Comparison of ENCODE assay signal across 6 cellular contexts in genomic region chr19:48899386-48899749, GRCh38. TPM values are rescaled to one million over a fixed set of nuclear protein-coding genes. Genes with fewer than 3 reads are reported as not detected.
A peak's percentile ranks its signal among the peaks of the same experiment; 100 is the strongest.
DNase-seq lines count a peak whose midpoint lies in the region; ATAC-seq and TF ChIP-seq lines count a peak whose summit lies in the region.
"Not testable (repeated sequence)": the region's sequence is repeated elsewhere in the genome, so short reads cannot be mapped to it uniquely, and the experiment has no call there.

No MANE protein-coding gene starts in this region.

- 94% methylated on average over 6 of the region's 11 CpGs for WGBS in mammary epithelial cell (ENCODE audit: low coverage, missing lambda C conversion rate)
- 78% methylated on average over 11 of the region's 11 CpGs for WGBS in hepatocyte (ENCODE audit: low lambda C conversion rate, missing lambda C conversion rate)
- 80% methylated on average over 11 of the region's 11 CpGs for WGBS in urinary bladder

- CTCF ChIA-PET in HCT116 (lab: Charles Lee) = interaction anchor here (0.8 to 1.1 kb wide), 5 partner anchors 13 to 94 kb away, joined by 3 read pairs; partner anchors contain the start of genes GYS1 and RUVBL2
- CTCF ChIA-PET in mammary epithelial cell (lab: Charles Lee; ENCODE audit: low non-redundant PET) = not testable (repeated sequence)

- H3K4me2 ChIP-seq in HCT116 (ENCODE audit: low read length) (peak overlapping the region; percentile 95), mammary epithelial cell (ENCODE audit: insufficient read depth, low read depth, low read length) (peak overlapping the region; percentile 68), hepatocyte (peak overlapping the region; percentile 76)

- H3K4me3 Mint-ChIP-seq in osteocyte (ENCODE audit: unreplicated experiment) = peak overlapping the region; percentile 95

- H3K9ac ChIP-seq in HCT116 (ENCODE audit: low read length); mammary epithelial cell (ENCODE audit: insufficient read depth, low read length): not testable (repeated sequence)

- in situ Hi-C loops in mammary epithelial cell (cut with MboI; ENCODE audit: low sequenced_read_pairs in 2 of 2) = not testable (repeated sequence)

- not testable (repeated sequence) for H3K4me3 ChIP-seq in HCT116 (replicated peaks in 1 of 2; ENCODE audit: low read depth in 1 of 2, low read length in 2 of 2); hepatocyte
- peak overlapping the region; percentile 98 for H3K4me3 ChIP-seq in WI38 (ENCODE audit: low read depth, low read length)
- peak overlapping the region in 2 of 3 experiments; percentile 45 to 90 for H3K4me3 ChIP-seq in mammary epithelial cell (replicated peaks in 1 of 3; ENCODE audit: insufficient read depth in 1 of 3, low read depth in 2 of 3, low read length in 3 of 3)
- peak overlapping the region; percentile 69 for H3K4me3 ChIP-seq in urinary bladder (ENCODE audit: low read depth, low read length)

- dilution Hi-C loops in mammary epithelial cell (cut with HindIII; ENCODE audit: low sequenced_read_pairs) = not testable (repeated sequence)

- TF ChIP-seq POLR2A in HCT116 (IDR thresholded peaks at IDR 0.05; ENCODE audit: borderline replicate concordance, extremely low read depth, insufficient read depth, insufficient read length) = not testable (repeated sequence)

- TF ChIP-seq RAD21 in HCT116 (IDR thresholded peaks at IDR 0.05; ENCODE audit: low read depth) = not testable (repeated sequence)

- intact Hi-C loops in HCT116 (cut with micrococcal nuclease); mammary epithelial cell (cut with micrococcal nuclease): not testable (repeated sequence)

- H3K27me3 ChIP-seq in HCT116 (ENCODE audit: insufficient read depth, low read length); mammary epithelial cell (ENCODE audit: insufficient read depth, low read length); hepatocyte: not testable (repeated sequence)

- not testable (repeated sequence) for H2AFZ ChIP-seq in HCT116 (ENCODE audit: low read depth, low read length, poor library complexity, severe bottlenecking)
- peak overlapping the region; percentile 63 for H2AFZ ChIP-seq in mammary epithelial cell (ENCODE audit: low read depth, low read length)
- H2AFZ ChIP-seq in hepatocyte = peak overlapping the region; percentile 65

- H3K27ac Mint-ChIP-seq in osteocyte (ENCODE audit: unreplicated experiment) = peak overlapping the region; percentile 97

- BruUV-seq in HCT116 (replicated peaks; lab: Mats Ljungman, UMichigan); mammary epithelial cell (replicated peaks; lab: Mats Ljungman, UMichigan): not testable (repeated sequence)

- ATAC-seq in HCT116 = not testable (repeated sequence)

- peaks cover 26% of the 10 kb centered on the region for H3K4me1 Mint-ChIP-seq in osteocyte (ENCODE audit: unreplicated experiment)

- H3K36me3 ChIP-seq in HCT116 (ENCODE audit: control insufficient read depth in 1 of 2, insufficient read depth in 2 of 2, low read length in 2 of 2); mammary epithelial cell (ENCODE audit: insufficient read depth, low read length); hepatocyte (replicated peaks; ENCODE audit: insufficient read depth, low read depth); urinary bladder (ENCODE audit: insufficient read depth): not testable (repeated sequence)

- TF ChIP-seq CTCF in HCT116 (IDR thresholded peaks at IDR 0.05 in 2 of 3, conservative IDR thresholded peaks at IDR 0.05 in 1 of 3; ENCODE audit: borderline replicate concordance in 1 of 3, insufficient read depth in 1 of 3, low read depth in 2 of 3, low read length in 2 of 3); WI38 (IDR thresholded peaks at IDR 0.05; ENCODE audit: low read depth, low read length); mammary epithelial cell (conservative IDR thresholded peaks at IDR 0.05 in 1 of 2, IDR thresholded peaks at IDR 0.05 in 1 of 2; ENCODE audit: extremely low read depth in 1 of 2, insufficient read depth in 1 of 2, low read depth in 1 of 2, low read length in 2 of 2); hepatocyte (IDR thresholded peaks at IDR 0.05; ENCODE audit: poor library complexity); osteocyte (IDR thresholded peaks at IDR 0.05): not testable (repeated sequence)

- not testable (repeated sequence) for H3K27me3 Mint-ChIP-seq in osteocyte (ENCODE audit: unreplicated experiment)

- POLR2A ChIA-PET in HCT116 (lab: Charles Lee) = interaction anchor here (0.6 to 2.3 kb wide), 5 partner anchors 20 to 75 kb away, joined by 3 to 16 read pairs (median 5); partner anchors contain the start of genes DHDH and PPP1R15A

- H3K4me1 ChIP-seq in HCT116 (ENCODE audit: control insufficient read depth in 1 of 2, insufficient read depth in 2 of 2, low read length in 2 of 2) (peaks cover 3 to 26% of the 10 kb centered on the region in 2 experiments; a peak in 3 of 4 replicates), hepatocyte (ENCODE audit: insufficient read depth) (peaks cover 13% of the 10 kb centered on the region)
- not testable (repeated sequence) for H3K4me1 ChIP-seq in mammary epithelial cell (ENCODE audit: insufficient read depth, low read length); urinary bladder (ENCODE audit: insufficient read depth)

- not testable (repeated sequence) for H3K9me3 ChIP-seq in HCT116 (ENCODE audit: control insufficient read depth in 1 of 2, insufficient read depth in 1 of 2, low read depth in 1 of 2, low read length in 2 of 2); mammary epithelial cell (replicated peaks; ENCODE audit: insufficient read depth, low read length); hepatocyte (ENCODE audit: low read depth)

- RAD21 ChIA-PET in HCT116 (lab: Charles Lee; ENCODE audit: low non-redundant PET in 1 of 2, low total read pairs in 2 of 2, uncharacterized antibody in 2 of 2, unreplicated experiment in 2 of 2) = not testable (repeated sequence)

- not testable (repeated sequence) for H3K9me3 Mint-ChIP-seq in osteocyte (ENCODE audit: unreplicated experiment)

- H4K20me1 ChIP-seq in HCT116 (ENCODE audit: insufficient read depth); mammary epithelial cell (ENCODE audit: insufficient read depth, low read length); hepatocyte (ENCODE audit: insufficient read depth, poor library complexity, severe bottlenecking): not testable (repeated sequence)

- H3K36me3 Mint-ChIP-seq in osteocyte (ENCODE audit: unreplicated experiment) = not testable (repeated sequence)

- H3K27ac ChIP-seq in HCT116 (ENCODE audit: low read depth, low read length) = peak overlapping the region; percentile 48; the same call in 1 of the 2 replicates
- peak overlapping the region; percentile 82 for H3K27ac ChIP-seq in mammary epithelial cell (ENCODE audit: insufficient read depth, low read depth, low read length)
- peak overlapping the region; percentile 62 for H3K27ac ChIP-seq in hepatocyte
- not testable (repeated sequence) for H3K27ac ChIP-seq in urinary bladder (ENCODE audit: low read depth)

- H3K79me2 ChIP-seq in HCT116 (ENCODE audit: insufficient read depth, low read length) (peaks cover 10% of the 10 kb centered on the region; the same call in 1 of the 2 replicates), mammary epithelial cell (ENCODE audit: insufficient read depth, low read length) (peaks cover 17% of the 10 kb centered on the region), hepatocyte (peaks cover 29% of the 10 kb centered on the region)

- H3K9me2 ChIP-seq in HCT116 (ENCODE audit: insufficient read depth); hepatocyte (replicated peaks; ENCODE audit: insufficient read depth): not testable (repeated sequence)

- DNase-seq in HCT116 (ENCODE audit: low read depth, low spot score); mammary epithelial cell; hepatocyte (ENCODE audit: low spot score); osteocyte (ENCODE audit: extremely low spot score, unreplicated experiment): not testable (repeated sequence)

RNA-seq across cellular contexts. Expression of gene NUCB1, which starts 0.7 kb away (rescaled TPM):
- 88.8 TPM for total RNA-seq in HCT116 (2021; ENCODE audit: unreplicated experiment)
- 109 and 113 TPM in 2 replicates for polyA plus RNA-seq in HCT116 (2012)
- 100 to 1,000 TPM; 132 to 133 TPM for total RNA-seq in mammary epithelial cell
- polyA plus RNA-seq in mammary epithelial cell = 73.7 TPM
- 61.7 TPM for polyA minus RNA-seq in mammary epithelial cell
- total RNA-seq in hepatocyte = 233 and 283 TPM in 2 replicates
- polyA plus RNA-seq in hepatocyte = 332 and 339 TPM in 2 replicates
- 260 and 264 TPM in 2 replicates for total RNA-seq in osteocyte
- total RNA-seq in urinary bladder = 107 TPM
- polyA plus RNA-seq in urinary bladder = 478 TPM

RNA-seq across cellular contexts. Expression of gene TULP2, which starts 0.8 kb away (rescaled TPM):
- total RNA-seq in HCT116 (2021; ENCODE audit: unreplicated experiment) (not detected), mammary epithelial cell (under 1 TPM in 1 of 2 donors, not detected in 1; 0.17 TPM), hepatocyte (not detected in 2 replicates), osteocyte (not detected in 2 replicates), urinary bladder (not detected)
- 0.04 and 0.10 TPM in 2 replicates for polyA plus RNA-seq in HCT116 (2012)
- polyA plus RNA-seq in mammary epithelial cell (not detected), hepatocyte (not detected in 2 replicates), urinary bladder (0.57 TPM)
- polyA minus RNA-seq in mammary epithelial cell = not detected

RNA-seq across cellular contexts. Expression of gene PPP1R15A, which starts 27.1 kb away (rescaled TPM):
- 50.3 TPM for total RNA-seq in HCT116 (2021; ENCODE audit: unreplicated experiment)
- polyA plus RNA-seq in HCT116 (2012) = 105 and 164 TPM in 2 replicates
- 100 to 1,000 TPM in 1 of 2 donors, 10 to 100 TPM in 1; 28.8 to 200 TPM for total RNA-seq in mammary epithelial cell
- 22.9 TPM for polyA plus RNA-seq in mammary epithelial cell
- polyA minus RNA-seq in mammary epithelial cell = 25.8 TPM
- 67.1 and 83.1 TPM in 2 replicates for total RNA-seq in hepatocyte
- 172 and 218 TPM in 2 replicates for polyA plus RNA-seq in hepatocyte
- 96.5 and 118 TPM in 2 replicates for total RNA-seq in osteocyte
- total RNA-seq in urinary bladder = 21.8 TPM
- polyA plus RNA-seq in urinary bladder = 122 TPM

RNA-seq across cellular contexts. Expression of gene PLEKHA4, which starts 31.0 kb away (rescaled TPM):
- total RNA-seq in HCT116 (2021; ENCODE audit: unreplicated experiment) = 20.4 TPM
- 14.2 and 14.7 TPM in 2 replicates for polyA plus RNA-seq in HCT116 (2012)
- 10 to 100 TPM; 10.0 to 12.7 TPM for total RNA-seq in mammary epithelial cell
- 4.9 TPM for polyA plus RNA-seq in mammary epithelial cell
- polyA minus RNA-seq in mammary epithelial cell = 7.6 TPM
- 7.3 and 8.3 TPM in 2 replicates for total RNA-seq in hepatocyte
- 15.1 and 25.8 TPM in 2 replicates for polyA plus RNA-seq in hepatocyte
- 31.0 and 40.0 TPM in 2 replicates for total RNA-seq in osteocyte
- total RNA-seq in urinary bladder = 11.5 TPM
- 56.4 TPM for polyA plus RNA-seq in urinary bladder

RNA-seq across cellular contexts. Expression of gene DHDH, which starts 34.1 kb away (rescaled TPM):
- total RNA-seq in HCT116 (2021; ENCODE audit: unreplicated experiment) (8.6 TPM), mammary epithelial cell (1 to 10 TPM in 1 of 2 donors, under 1 TPM in 1; 0.33 to 3.0 TPM), hepatocyte (0.72 and 3.7 TPM in 2 replicates), osteocyte (0.67 TPM in 1 of 2 replicates, not detected in the other), urinary bladder (0.37 TPM)
- polyA plus RNA-seq in HCT116 (2012) = 20.0 and 20.6 TPM in 2 replicates
- polyA plus RNA-seq in mammary epithelial cell (3.7 TPM), hepatocyte (1.5 and 2.9 TPM in 2 replicates), urinary bladder (0.75 TPM)
- polyA minus RNA-seq in mammary epithelial cell = 2.9 TPM
